Comparison of ENCODE assay signal across 1 cellular context in the genomic region with DNA sequence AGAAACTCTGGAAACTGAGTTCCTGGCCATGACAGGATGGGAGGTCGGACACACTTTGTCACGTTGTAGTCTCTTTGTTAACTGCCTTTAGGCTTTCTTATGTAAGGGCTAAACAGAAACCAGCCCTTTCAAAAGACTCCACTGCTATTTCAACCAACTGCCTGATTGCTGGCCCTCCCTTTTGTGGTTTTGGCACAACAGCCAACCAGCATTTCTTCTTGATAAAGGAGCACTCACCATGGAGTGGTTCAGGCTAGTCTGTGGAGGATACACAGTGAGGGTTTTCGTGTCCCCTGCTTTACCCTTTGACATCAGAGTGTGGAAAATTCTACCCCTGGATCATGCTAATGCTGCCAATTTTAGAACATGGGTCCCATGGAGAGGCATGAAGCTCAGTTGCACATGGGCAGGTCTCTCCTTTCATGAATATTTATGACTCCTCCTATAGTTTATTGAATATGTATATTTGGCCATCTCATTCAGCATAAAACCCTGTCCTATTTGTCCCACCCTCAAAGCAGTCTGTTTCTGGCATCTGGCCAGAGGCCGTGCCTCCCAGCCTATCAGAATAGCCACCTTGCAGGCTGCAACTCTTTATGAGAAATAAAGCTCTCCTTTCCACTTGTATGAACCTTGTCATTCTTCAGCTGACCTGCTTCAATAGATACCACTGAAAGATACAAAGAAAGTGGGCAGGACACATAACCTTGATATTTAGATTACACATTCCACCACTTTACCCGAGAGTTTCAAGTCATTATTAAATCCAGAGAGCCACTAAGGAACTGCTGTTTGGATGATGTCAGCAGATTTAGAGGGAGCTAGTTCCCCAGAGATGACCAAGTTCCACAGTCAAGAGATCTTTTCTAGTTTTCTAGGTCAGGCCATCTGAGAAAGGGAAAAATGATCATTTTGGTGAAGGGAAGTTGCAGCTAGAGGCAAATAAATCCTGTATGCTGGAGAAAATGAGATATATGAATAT.
TF ChIP-seq lines count a peak whose summit lies in the region.

No MANE protein-coding gene starts in this region.

TF ChIP-seq in IMR-90, 13 proteins besides CTCF, POLR2A, EP300 and RAD21:
- TF ChIP-seq, protein P1, sequence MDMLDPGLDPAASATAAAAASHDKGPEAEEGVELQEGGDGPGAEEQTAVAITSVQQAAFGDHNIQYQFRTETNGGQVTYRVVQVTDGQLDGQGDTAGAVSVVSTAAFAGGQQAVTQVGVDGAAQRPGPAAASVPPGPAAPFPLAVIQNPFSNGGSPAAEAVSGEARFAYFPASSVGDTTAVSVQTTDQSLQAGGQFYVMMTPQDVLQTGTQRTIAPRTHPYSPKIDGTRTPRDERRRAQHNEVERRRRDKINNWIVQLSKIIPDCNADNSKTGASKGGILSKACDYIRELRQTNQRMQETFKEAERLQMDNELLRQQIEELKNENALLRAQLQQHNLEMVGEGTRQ (IDR thresholded peaks at IDR 0.05; ENCODE audit: low read depth, low read length): no peak
- TF ChIP-seq MAFK (IDR thresholded peaks at IDR 0.05; ENCODE audit: low read depth, low read length): peak; percentile 52
